In genomic region chr10:109961181-109962001, GRCh38 we compare ENCODE assay signal across 9 cellular contexts. TPM values are rescaled to one million over a fixed set of nuclear protein-coding genes. Genes with fewer than 3 reads are reported as not detected.
DNase-seq lines count a peak whose midpoint lies in the region; ATAC-seq, FAIRE-seq and TF ChIP-seq lines count a peak whose summit lies in the region.
"Had no signal": no experiment of that assay in that cellular context is flagged by ENCODE, and none has a peak within 500 bp of the region (broad histone marks: within the 10 kb centered on the region; RNA-seq: fewer than 3 reads in every experiment).

No MANE protein-coding gene starts in this region.

- 35 to 36% methylated on average over 5 of the region's 5 CpGs for WGBS in body of pancreas, 2 donors

- H3K27me3 ChIP-seq in body of pancreas (no peaks in the 10 kb centered on the region), iPS-20b (ENCODE audit: insufficient read depth, low read length) (no peaks in the 10 kb centered on the region)
- H3K27me3 ChIP-seq in CD8-positive, alpha-beta T cell (ENCODE audit: insufficient read depth, low read length), result no peaks in the 10 kb centered on the region
- H3K27me3 ChIP-seq: sigmoid colon had no signal

- H3K9me3 Mint-ChIP-seq in CD8-positive, alpha-beta T cell, result no peaks in the 10 kb centered on the region

- no peak for FAIRE-seq in HTR-8/SVneo (lab: Jason Lieb, UNC)

- no peak overlapping the region for H3K27ac Mint-ChIP-seq in CD8-positive, alpha-beta T cell

- H3K9me3 ChIP-seq in body of pancreas (no peaks in the 10 kb centered on the region), iPS-20b (ENCODE audit: insufficient read depth, low read depth, low read length) (no peaks in the 10 kb centered on the region)
- H3K9me3 ChIP-seq in CD8-positive, alpha-beta T cell (ENCODE audit: low read length), result no peaks in the 10 kb centered on the region
- H3K9me3 ChIP-seq: sigmoid colon had no signal

- CTCF ChIA-PET in CD8-positive, alpha-beta T cell (lab: Charles Lee), result interaction anchor here (1.5 kb wide), 1 partner anchor 18 kb away, joined by 4 read pairs; no protein-coding TSS in a partner anchor

- peaks cover 4% of the 10 kb centered on the region for H3K4me1 Mint-ChIP-seq in CD8-positive, alpha-beta T cell (ENCODE audit: low read depth)

- peak; percentile 7 for ATAC-seq in body of pancreas
- ATAC-seq in HG03565 (IDR thresholded peaks at IDR 0.05; ENCODE audit: unreplicated experiment), result no peak
- ATAC-seq in CD8-positive, alpha-beta T cell, result no peak
- no peak for ATAC-seq in HG03039 (IDR thresholded peaks at IDR 0.05; ENCODE audit: unreplicated experiment)

- H3K4me3 Mint-ChIP-seq in CD8-positive, alpha-beta T cell, result no peak overlapping the region

- H3K36me3 ChIP-seq in body of pancreas (replicated peaks in 1 of 2; ENCODE audit: insufficient read depth in 1 of 2, low read depth in 2 of 2) (no peaks in the 10 kb centered on the region), iPS-20b (ENCODE audit: insufficient read depth, low read depth, low read length) (no peaks in the 10 kb centered on the region)
- H3K36me3 ChIP-seq in CD8-positive, alpha-beta T cell (ENCODE audit: insufficient read depth, low read length), result no peaks in the 10 kb centered on the region
- H3K36me3 ChIP-seq: sigmoid colon had no signal

- H3K4me1 ChIP-seq in body of pancreas (peaks cover 69% of the 10 kb centered on the region), iPS-20b (ENCODE audit: insufficient read depth, low read length) (peaks cover 21% of the 10 kb centered on the region)
- H3K4me1 ChIP-seq in CD8-positive, alpha-beta T cell (ENCODE audit: insufficient read depth, low read length), result no peaks in the 10 kb centered on the region

- no peak for TF ChIP-seq CTCF in body of pancreas (IDR thresholded peaks at IDR 0.05)
- no peak for TF ChIP-seq CTCF in CD8-positive, alpha-beta T cell (IDR thresholded peaks at IDR 0.05)

- POLR2A ChIA-PET in CD8-positive, alpha-beta T cell (lab: Charles Lee), result no interaction called here

- no peaks in the 10 kb centered on the region for H3K27me3 Mint-ChIP-seq in CD8-positive, alpha-beta T cell (ENCODE audit: low read depth)

- DNase-seq in A172 (ENCODE audit: low spot score), result peak; percentile 29
- DNase-seq in HTR-8/SVneo (ENCODE audit: insufficient read length, low spot score), result peak; percentile 34
- peak in 1 of 4 donors; percentile 9 for DNase-seq in body of pancreas
- DNase-seq in KG1 (lab: John Stamatoyannopoulos, UW), result no peak
- DNase-seq in CD8-positive, alpha-beta T cell, result no peak
- DNase-seq: sigmoid colon had no signal

- H3K27ac ChIP-seq in body of pancreas (peak overlapping the region; percentile 4 to 54 (median 26)), iPS-20b (ENCODE audit: low read length) (no peak overlapping the region)
- H3K27ac ChIP-seq in CD8-positive, alpha-beta T cell (ENCODE audit: low read depth, low read length), result no peak overlapping the region
- H3K27ac ChIP-seq: sigmoid colon had no signal

- H3K4me3 ChIP-seq in body of pancreas (no peak overlapping the region), iPS-20b (ENCODE audit: low read length) (0 out of 2 replicates have a peak overlapping the region, but pooled peaks have one; percentile 3)
- no peak overlapping the region for H3K4me3 ChIP-seq in CD8-positive, alpha-beta T cell (ENCODE audit: low read depth, low read length)
- H3K4me3 ChIP-seq: sigmoid colon had no signal

- intact Hi-C loops in body of pancreas (cut with DNase I), result no loop called here
- intact Hi-C loops in CD8-positive, alpha-beta T cell (cut with DNase I, micrococcal nuclease), result no loop called here

- H3K36me3 Mint-ChIP-seq in CD8-positive, alpha-beta T cell, result no peaks in the 10 kb centered on the region

- H3K9ac ChIP-seq in iPS-20b (ENCODE audit: low read depth, low read length), result peak overlapping the region; percentile 11; the same call in 1 of the 2 replicates

- TF ChIP-seq POLR2A in body of pancreas (IDR thresholded peaks at IDR 0.05), result no peak

RNA-seq across cellular contexts. Expression of gene XPNPEP1, which starts 38.1 kb away (rescaled TPM):
- 75.4 and 88.8 TPM in 2 replicates for total RNA-seq in A172 (2014; rRNA removed; shearing (Covaris generic))
- total RNA-seq in body of pancreas, result 100 to 1,000 TPM in 1 of 2 donors, 10 to 100 TPM in 1; 77.6 to 104 TPM
- 10 to 100 TPM; 50.4 to 54.7 TPM for total RNA-seq in CD8-positive, alpha-beta T cell

RNA-seq across cellular contexts. Expression of gene ADD3, which starts 46.4 kb away (rescaled TPM):
- total RNA-seq in A172 (2014; rRNA removed; shearing (Covaris generic)), result 44.9 and 63.3 TPM in 2 replicates
- 10 to 100 TPM; 37.9 to 40.5 TPM for total RNA-seq in body of pancreas
- 100 to 1,000 TPM; 135 to 148 TPM for total RNA-seq in CD8-positive, alpha-beta T cell

Comparison
In these comparisons a context has a peak if more than half of its experiments do, and no peak if none do; other contexts are left out.
1. DNase-seq: peak in A172 (single experiment) and HTR-8/SVneo (single experiment); none in KG1 (single experiment) and CD8-positive, alpha-beta T cell (0 of 7).
2. H3K27ac ChIP-seq: peak in body of pancreas (4 of 4); none in iPS-20b (single experiment) and CD8-positive, alpha-beta T cell (single experiment).